ENCODE assay signal across 8 cellular contexts in the genomic region with DNA sequence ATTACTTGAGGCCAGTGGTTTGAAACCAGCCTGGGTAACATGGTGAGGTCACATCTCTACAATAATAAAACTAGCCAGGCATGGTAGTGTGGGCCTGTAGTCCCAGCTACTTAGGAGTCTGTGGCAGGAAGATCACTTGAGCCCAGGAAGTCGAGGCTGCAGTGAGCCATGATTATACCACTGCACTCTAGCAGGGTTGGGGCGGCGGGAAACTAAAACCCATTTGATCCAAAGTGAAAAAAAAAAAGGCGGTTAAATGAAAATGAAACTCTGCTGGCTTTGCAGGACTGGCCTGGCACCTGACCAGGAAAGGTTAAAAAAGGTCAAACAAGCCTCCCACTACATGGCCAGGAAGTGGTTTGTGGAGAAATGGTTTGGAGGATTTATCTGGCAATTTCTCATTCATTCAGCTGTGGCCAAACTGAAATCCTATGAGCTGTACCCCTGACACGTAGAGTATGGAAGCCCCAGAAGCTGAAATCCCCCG. TPM values are rescaled to one million over a fixed set of nuclear protein-coding genes. Genes with fewer than 3 reads are reported as not detected.
DNase-seq lines count a peak whose midpoint lies in the region; ATAC-seq, FAIRE-seq and TF ChIP-seq lines count a peak whose summit lies in the region.

No MANE protein-coding gene starts in this region.

- no peaks in the 10 kb centered on the region for H3K79me2 ChIP-seq in osteoblast (ENCODE audit: insufficient read depth, low read length)

- H3K4me1 ChIP-seq in osteoblast (ENCODE audit: insufficient read depth, low read length) (peaks cover 23% of the 10 kb centered on the region), BE2C (no peaks in the 10 kb centered on the region)

- peak; percentile 85 for FAIRE-seq in GM19239 (lab: Jason Lieb, UNC)

- TF ChIP-seq CTCF in osteoblast (IDR thresholded peaks at IDR 0.05; ENCODE audit: extremely low read depth, low read depth, low read length) (no peak), BE2C (IDR thresholded peaks at IDR 0.05; ENCODE audit: low read depth, low read length) (no peak)

- no peak overlapping the region for H3K27ac ChIP-seq in osteoblast (ENCODE audit: low read depth, low read length)

- H4K20me1 ChIP-seq in osteoblast (ENCODE audit: insufficient read depth, low read length), result no peaks in the 10 kb centered on the region

- H3K4me2 ChIP-seq in osteoblast (ENCODE audit: insufficient read depth, low read length), result peak overlapping the region; percentile 76

- DNase-seq in GM19239 (ENCODE audit: insufficient read length, low spot score), result no peak
- peak; percentile 88 for DNase-seq in LHCN-M2 (ENCODE audit: low read depth)
- DNase-seq in astrocyte of the hippocampus (ENCODE audit: low read depth, low spot score), result peak; percentile 78
- peak; percentile 92 for DNase-seq in osteoblast (ENCODE audit: insufficient read length, low spot score, missing footprints)
- no peak for DNase-seq in BE2C
- no peak for DNase-seq in H7
- DNase-seq in HEK293T (ENCODE audit: extremely low spot score), result no peak

- peak overlapping the region; percentile 41 for H2AFZ ChIP-seq in osteoblast (ENCODE audit: low read length)

- CTCF ChIA-PET in HEK293T (lab: Yijun Ruan, JAX), result interaction anchor here (0.7 kb wide), 1 partner anchor 11 kb away, joined by 4 read pairs; no protein-coding TSS in a partner anchor

- ATAC-seq in GM19467 (IDR thresholded peaks at IDR 0.05; ENCODE audit: unreplicated experiment), result no peak

- no peaks in the 10 kb centered on the region for H3K9me3 ChIP-seq in osteoblast (ENCODE audit: low read depth, low read length)
- no peaks in the 10 kb centered on the region for H3K9me3 ChIP-seq in BE2C

- H3K4me3 ChIP-seq in osteoblast (ENCODE audit: insufficient read depth, low read length) (peak overlapping the region; percentile 22), BE2C (ENCODE audit: low read depth, low read length) (no peak overlapping the region), H7 (ENCODE audit: insufficient read depth, low read depth, low read length) (no peak overlapping the region)

- H3K27me3 ChIP-seq in osteoblast (ENCODE audit: insufficient read depth, low read length) (no peaks in the 10 kb centered on the region), BE2C (no peaks in the 10 kb centered on the region), H7 (ENCODE audit: control insufficient read depth, insufficient read depth, low read length) (no peaks in the 10 kb centered on the region)

- POLR2A ChIA-PET in HEK293T (lab: Yijun Ruan, JAX), result no interaction called here

- H3K36me3 ChIP-seq in osteoblast (ENCODE audit: insufficient read depth, low read length), result no peaks in the 10 kb centered on the region
- peaks cover under 1% of the 10 kb centered on the region for H3K36me3 ChIP-seq in BE2C
- H3K36me3 ChIP-seq in H7 (replicated peaks; ENCODE audit: control insufficient read depth, insufficient read depth, low read length), result peaks cover 1% of the 10 kb centered on the region; the same call in 1 of the 2 replicates

TF ChIP-seq in HEK293T, 16 proteins besides CTCF, POLR2A, EP300 and RAD21:
- TF ChIP-seq ELF4 (IDR thresholded peaks at IDR 0.05), result no peak
- no peak for TF ChIP-seq SUZ12 (IDR thresholded peaks at IDR 0.05)
- no peak for TF ChIP-seq L3MBTL2 (conservative IDR thresholded peaks at IDR 0.05)
- TF ChIP-seq FOXK2 (IDR thresholded peaks at IDR 0.05), result no peak
- no peak for TF ChIP-seq CTBP1 (IDR thresholded peaks at IDR 0.05; ENCODE audit: borderline replicate concordance)
- TF ChIP-seq HDGF (IDR thresholded peaks at IDR 0.05; ENCODE audit: borderline replicate concordance), result no peak
- no peak for TF ChIP-seq BHLHE40 (IDR thresholded peaks at IDR 0.05; ENCODE audit: borderline replicate concordance)
- TF ChIP-seq SP1 (IDR thresholded peaks at IDR 0.05), result no peak
- TF ChIP-seq FOXA1 (IDR thresholded peaks at IDR 0.05), result no peak
- TF ChIP-seq, protein P1, sequence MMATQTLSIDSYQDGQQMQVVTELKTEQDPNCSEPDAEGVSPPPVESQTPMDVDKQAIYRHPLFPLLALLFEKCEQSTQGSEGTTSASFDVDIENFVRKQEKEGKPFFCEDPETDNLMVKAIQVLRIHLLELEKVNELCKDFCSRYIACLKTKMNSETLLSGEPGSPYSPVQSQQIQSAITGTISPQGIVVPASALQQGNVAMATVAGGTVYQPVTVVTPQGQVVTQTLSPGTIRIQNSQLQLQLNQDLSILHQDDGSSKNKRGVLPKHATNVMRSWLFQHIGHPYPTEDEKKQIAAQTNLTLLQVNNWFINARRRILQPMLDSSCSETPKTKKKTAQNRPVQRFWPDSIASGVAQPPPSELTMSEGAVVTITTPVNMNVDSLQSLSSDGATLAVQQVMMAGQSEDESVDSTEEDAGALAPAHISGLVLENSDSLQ (IDR thresholded peaks at IDR 0.05), result no peak
- no peak for TF ChIP-seq ZNF384 (IDR thresholded peaks at IDR 0.05)
- no peak for TF ChIP-seq TARDBP (IDR thresholded peaks at IDR 0.05)
- no peak for TF ChIP-seq FOXM1 (IDR thresholded peaks at IDR 0.05; ENCODE audit: borderline replicate concordance)
- no peak for TF ChIP-seq NFRKB (IDR thresholded peaks at IDR 0.05)
- no peak for TF ChIP-seq ARNT (IDR thresholded peaks at IDR 0.05)
- TF ChIP-seq LEF1 (IDR thresholded peaks at IDR 0.05; ENCODE audit: borderline replicate concordance), result no peak

RNA-seq across cellular contexts. Expression of a gene that starts 36.6 kb away (rescaled TPM):
- total RNA-seq in LHCN-M2 (2014; rRNA removed), result 15.0 and 15.8 TPM in 2 replicates
- polyA plus RNA-seq in LHCN-M2 (2012), result 14.4 TPM
- total RNA-seq in osteoblast, result 12.3 and 14.1 TPM in 2 replicates
- 15.1 TPM for polyA plus RNA-seq in BE2C (2012; ENCODE audit: insufficient read depth, insufficient read length, low read depth)
- 19.4 and 23.5 TPM in 2 replicates for total RNA-seq in H7 (2014; rRNA removed; shearing (Covaris generic))

RNA-seq across cellular contexts. Expression of a gene that starts 50.7 kb away (rescaled TPM):
- total RNA-seq in LHCN-M2 (2014; rRNA removed) (2.9 and 3.3 TPM in 2 replicates), osteoblast (3.2 and 3.6 TPM in 2 replicates)
- 1.4 TPM for polyA plus RNA-seq in LHCN-M2 (2012)
- 3.6 TPM for polyA plus RNA-seq in BE2C (2012; ENCODE audit: insufficient read depth, insufficient read length, low read depth)
- total RNA-seq in H7 (2014; rRNA removed; shearing (Covaris generic)), result 24.5 and 24.9 TPM in 2 replicates

Comparison
In these comparisons a context has a peak if more than half of its experiments do, and no peak if none do; other contexts are left out.
1. DNase-seq: peak in LHCN-M2 (single experiment), astrocyte of the hippocampus (single experiment) and osteoblast (single experiment); none in GM19239 (single experiment), BE2C (single experiment), H7 (single experiment) and HEK293T (single experiment).